ENCODE assay signal across 1 cellular context in the genomic region with DNA sequence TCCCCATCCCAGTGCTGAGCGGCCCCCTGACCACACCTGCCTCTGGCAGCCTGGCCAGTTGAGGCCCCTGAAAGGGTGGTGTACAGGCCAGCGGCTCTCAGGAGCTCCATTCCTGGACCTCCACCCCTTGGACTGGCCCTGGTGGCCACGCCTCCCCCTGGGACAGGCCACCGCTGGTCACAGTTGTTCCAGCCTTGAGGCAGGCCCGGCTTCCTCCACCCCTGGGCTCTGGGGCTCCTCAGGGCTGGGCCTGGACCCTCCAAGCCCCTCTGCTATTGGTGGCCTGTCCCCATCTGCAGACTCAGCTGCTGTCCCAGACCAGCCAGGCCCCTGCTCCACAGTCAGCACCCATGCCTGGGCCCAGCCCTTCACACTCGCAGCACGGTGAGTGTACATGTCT.
TF ChIP-seq lines count a peak whose summit lies in the region.

No MANE protein-coding gene starts in this region.

TF ChIP-seq in SK-N-SH treated with all-trans-retinoic acid at 6 μM for 48 hours, 23 proteins besides CTCF, POLR2A, EP300 and RAD21 (continued from another document):
- TF ChIP-seq, protein P1, sequence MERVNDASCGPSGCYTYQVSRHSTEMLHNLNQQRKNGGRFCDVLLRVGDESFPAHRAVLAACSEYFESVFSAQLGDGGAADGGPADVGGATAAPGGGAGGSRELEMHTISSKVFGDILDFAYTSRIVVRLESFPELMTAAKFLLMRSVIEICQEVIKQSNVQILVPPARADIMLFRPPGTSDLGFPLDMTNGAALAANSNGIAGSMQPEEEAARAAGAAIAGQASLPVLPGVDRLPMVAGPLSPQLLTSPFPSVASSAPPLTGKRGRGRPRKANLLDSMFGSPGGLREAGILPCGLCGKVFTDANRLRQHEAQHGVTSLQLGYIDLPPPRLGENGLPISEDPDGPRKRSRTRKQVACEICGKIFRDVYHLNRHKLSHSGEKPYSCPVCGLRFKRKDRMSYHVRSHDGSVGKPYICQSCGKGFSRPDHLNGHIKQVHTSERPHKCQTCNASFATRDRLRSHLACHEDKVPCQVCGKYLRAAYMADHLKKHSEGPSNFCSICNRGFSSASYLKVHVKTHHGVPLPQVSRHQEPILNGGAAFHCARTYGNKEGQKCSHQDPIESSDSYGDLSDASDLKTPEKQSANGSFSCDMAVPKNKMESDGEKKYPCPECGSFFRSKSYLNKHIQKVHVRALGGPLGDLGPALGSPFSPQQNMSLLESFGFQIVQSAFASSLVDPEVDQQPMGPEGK (CRISPR knock-in tag; IDR thresholded peaks at IDR 0.05; ENCODE audit: borderline replicate concordance): no peak
- TF ChIP-seq ZNF8 (CRISPR knock-in tag; IDR thresholded peaks at IDR 0.05) (no peak), TOX (CRISPR knock-in tag; IDR thresholded peaks at IDR 0.05; ENCODE audit: borderline replicate concordance) (no peak), ZC3H10 (CRISPR knock-in tag; IDR thresholded peaks at IDR 0.05) (no peak), SNAI2 (CRISPR knock-in tag; IDR thresholded peaks at IDR 0.05) (no peak), CSDC2 (CRISPR knock-in tag; IDR thresholded peaks at IDR 0.05) (no peak), ESRRG (CRISPR knock-in tag; IDR thresholded peaks at IDR 0.05) (no peak), ZNF565 (CRISPR knock-in tag; conservative IDR thresholded peaks at IDR 0.05; ENCODE audit: low read depth) (no peak), GLIS3 (CRISPR knock-in tag; IDR thresholded peaks at IDR 0.05) (no peak), RARB (CRISPR knock-in tag; IDR thresholded peaks at IDR 0.05) (no peak)
